2 cellular contexts compared by ENCODE assay signal in genomic region chr12:108564724-108565123, GRCh38.
TF ChIP-seq lines count a peak whose summit lies in the region.

No MANE protein-coding gene starts in this region.

TF ChIP-seq in GM23338, 12 proteins besides CTCF, POLR2A, EP300 and RAD21:
- TF ChIP-seq ZNF114 (CRISPR knock-in tag; IDR thresholded peaks at IDR 0.05), result no peak
- TF ChIP-seq ETS1 (IDR thresholded peaks at IDR 0.05), result no peak
- no peak for TF ChIP-seq NANOG (IDR thresholded peaks at IDR 0.05; ENCODE audit: borderline replicate concordance)
- TF ChIP-seq EZH2 (IDR thresholded peaks at IDR 0.05; ENCODE audit: low read depth, unreplicated experiment), result no peak
- no peak for TF ChIP-seq REST (IDR thresholded peaks at IDR 0.05; ENCODE audit: unreplicated experiment)
- no peak for TF ChIP-seq STAT1 (IDR thresholded peaks at IDR 0.05; ENCODE audit: unreplicated experiment)
- no peak for TF ChIP-seq CREB1 (CRISPR knock-in tag; IDR thresholded peaks at IDR 0.05; ENCODE audit: low read depth)
- TF ChIP-seq EZH2phosphoT487 (IDR thresholded peaks at IDR 0.05; ENCODE audit: unreplicated experiment), result no peak
- TF ChIP-seq ZNF462 (CRISPR knock-in tag; IDR thresholded peaks at IDR 0.05), result no peak
- no peak for TF ChIP-seq ZNF331 (CRISPR knock-in tag; IDR thresholded peaks at IDR 0.05; ENCODE audit: low read depth)
- no peak for TF ChIP-seq JUNB (IDR thresholded peaks at IDR 0.05; ENCODE audit: unreplicated experiment)
- no peak for TF ChIP-seq POLR2AphosphoS5 (IDR thresholded peaks at IDR 0.05; ENCODE audit: low read depth)
TF ChIP-seq in GM23338: peak in this region for 0.

TF ChIP-seq in HepG2, 621 proteins besides CTCF, POLR2A, EP300 and RAD21:
- TF ChIP-seq YEATS2 (CRISPR knock-in tag; IDR thresholded peaks at IDR 0.05; ENCODE audit: borderline replicate concordance) (no peak), ZNF780A (CRISPR knock-in tag; IDR thresholded peaks at IDR 0.05) (no peak), ZBTB25 (CRISPR knock-in tag; IDR thresholded peaks at IDR 0.05) (no peak), ISL2 (CRISPR knock-in tag; IDR thresholded peaks at IDR 0.05) (no peak), MLXIP (CRISPR knock-in tag; IDR thresholded peaks at IDR 0.05; ENCODE audit: borderline replicate concordance) (no peak), ZMAT3 (CRISPR knock-in tag; conservative IDR thresholded peaks at IDR 0.05) (no peak), NFKBIZ (CRISPR knock-in tag; IDR thresholded peaks at IDR 0.05) (no peak)
